In the genomic region with DNA sequence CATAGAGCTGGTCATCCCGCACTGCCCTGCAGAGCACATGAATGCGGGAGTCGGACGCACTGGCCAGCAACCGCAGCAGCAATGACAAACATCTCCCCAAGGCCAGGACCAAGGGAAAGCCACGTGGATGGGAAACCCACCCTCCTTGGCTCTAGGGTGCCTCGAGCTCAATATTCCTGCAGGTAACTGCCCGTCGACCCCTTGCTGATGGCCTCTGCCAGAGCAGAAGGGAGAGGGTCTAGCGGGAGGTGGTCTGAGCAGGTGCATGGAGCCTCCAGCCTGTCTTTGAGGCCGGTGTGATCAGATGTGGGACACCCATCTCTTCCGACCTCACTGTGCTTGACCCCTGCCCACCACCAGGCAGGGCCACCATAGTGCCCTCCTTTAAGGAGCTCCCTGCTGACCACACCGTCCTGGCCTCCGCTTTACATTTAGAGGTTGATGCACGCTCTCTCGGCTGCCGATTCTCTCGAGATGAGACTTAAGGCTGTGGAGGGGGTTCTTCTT, we compare ENCODE assay signal across 20 cellular contexts.
DNase-seq lines count a peak whose midpoint lies in the region; ATAC-seq and TF ChIP-seq lines count a peak whose summit lies in the region.
"Had no signal": no experiment of that assay in that cellular context is flagged by ENCODE, and none has a peak within 500 bp of the region (broad histone marks: within the 10 kb centered on the region; RNA-seq: fewer than 3 reads in every experiment).

No MANE protein-coding gene starts in this region.

- peaks cover 0 to 22% of the 10 kb centered on the region in 2 donors for H3K4me1 ChIP-seq in neuronal stem cell (ENCODE audit: control insufficient read depth in 2 of 2, insufficient read depth in 1 of 2, low read depth in 1 of 2, low read length in 2 of 2)
- H3K4me1 ChIP-seq: SJCRH30 had no signal

- H3K27ac Mint-ChIP-seq in chondrocyte (ENCODE audit: unreplicated experiment) (no peak overlapping the region), T-cell (no peak overlapping the region)
- H3K27ac Mint-ChIP-seq: CD4-positive, alpha-beta T cell had no signal

- no peaks in the 10 kb centered on the region for H3K79me1 ChIP-seq in neuronal stem cell (ENCODE audit: low read depth, low read length)

- no peak overlapping the region for H3K27ac ChIP-seq in neuronal stem cell (replicated peaks; ENCODE audit: low read length)
- H3K27ac ChIP-seq: BLaER1, SJCRH30 had no signal

- CTCF ChIA-PET in T-cell (lab: Charles Lee), result no interaction called here

- no peak overlapping the region for H2AFZ ChIP-seq in neuronal stem cell (ENCODE audit: low read length)

- peak overlapping the region; percentile 65 for H3K9ac ChIP-seq in neuronal stem cell (ENCODE audit: low read depth, low read length, poor library complexity)
- H3K9ac ChIP-seq: BLaER1 had no signal

- H3K9me3 Mint-ChIP-seq in chondrocyte (ENCODE audit: low read depth) (peaks cover 4% of the 10 kb centered on the region), T-cell (no peaks in the 10 kb centered on the region)
- H3K9me3 Mint-ChIP-seq: CD4-positive, alpha-beta T cell had no signal

- H2BK5ac ChIP-seq in neuronal stem cell (ENCODE audit: low read length), result peak overlapping the region; percentile 76

- H2AK5ac ChIP-seq in neuronal stem cell (ENCODE audit: low read depth, low read length), result peak overlapping the region; percentile 77

- no peak overlapping the region for H4K91ac ChIP-seq in neuronal stem cell (ENCODE audit: low read depth, low read length, poor library complexity)

- H3K27me3 Mint-ChIP-seq in chondrocyte (ENCODE audit: low read depth) (no peaks in the 10 kb centered on the region), T-cell (no peaks in the 10 kb centered on the region)
- H3K27me3 Mint-ChIP-seq: CD4-positive, alpha-beta T cell had no signal

- no peak overlapping the region for H3K4me2 ChIP-seq in neuronal stem cell (ENCODE audit: insufficient read depth, low read length, poor library complexity, severe bottlenecking)
- H3K4me2 ChIP-seq: BLaER1 had no signal

- peak; percentile 38 for DNase-seq in H7
- peak; percentile 72 for DNase-seq in chondrocyte (ENCODE audit: low spot score)
- no peak for DNase-seq in neuronal stem cell (ENCODE audit: low spot score)
- DNase-seq in ureter (ENCODE audit: low spot score), result peak; percentile 12
- DNase-seq in T-cell, result no peak
- DNase-seq: CD4-positive, alpha-beta T cell; COR-L47; DND-41; GOT3; Kasumi-1; NCI-H1694; NCI-H2081; NCI-H2171; NCI-H345; NCI-H524 treated with DMSO at 0.1 percent for 48 hours; OCI-M1; SJCRH30 had no signal

- no peaks in the 10 kb centered on the region for H3K4me1 Mint-ChIP-seq in chondrocyte (ENCODE audit: low read depth)
- no peaks in the 10 kb centered on the region for H3K4me1 Mint-ChIP-seq in T-cell

- H3K36me3 ChIP-seq in H7 (replicated peaks; ENCODE audit: control insufficient read depth, insufficient read depth, low read length), result no peaks in the 10 kb centered on the region
- H3K36me3 ChIP-seq in neuronal stem cell (replicated peaks in 1 of 2; ENCODE audit: control insufficient read depth in 2 of 2, insufficient read depth in 2 of 2, low read length in 2 of 2), result peaks cover 0 to 1% of the 10 kb centered on the region in 2 donors
- H3K36me3 ChIP-seq: BLaER1, SJCRH30 had no signal

- H3K4me3 ChIP-seq in H7 (ENCODE audit: insufficient read depth, low read depth, low read length), result no peak overlapping the region
- no peak overlapping the region for H3K4me3 ChIP-seq in neuronal stem cell (ENCODE audit: low read length in 2 of 2)
- H3K4me3 ChIP-seq: BLaER1, SJCRH30 had no signal

- TF ChIP-seq CTCF in chondrocyte (IDR thresholded peaks at IDR 0.05), result no peak

- no peak overlapping the region for H3K4ac ChIP-seq in neuronal stem cell (ENCODE audit: low read length)

- no CpG with 5 or more reads among the region's 18 CpGs for whole genome bisulfite sequencing in neuronal stem cell (ENCODE audit: extremely low coverage in 2 of 2, insufficient read length in 2 of 2, insufficient replicate concordance in 1 of 2), 2 donors

- H3K27me3 ChIP-seq in H7 (ENCODE audit: control insufficient read depth, insufficient read depth, low read length) (no peaks in the 10 kb centered on the region), neuronal stem cell (ENCODE audit: control insufficient read depth in 3 of 3, insufficient read depth in 3 of 3, low read depth in 1 of 3, low read length in 3 of 3) (no peaks in the 10 kb centered on the region)
- H3K27me3 ChIP-seq: BLaER1, SJCRH30 had no signal

- peak overlapping the region; percentile 96 for H2BK15ac ChIP-seq in neuronal stem cell (ENCODE audit: low read length)

- no peak overlapping the region for H3K23ac ChIP-seq in neuronal stem cell (ENCODE audit: low read depth, low read length, poor library complexity)

- no peak for ATAC-seq in GM21737 (IDR thresholded peaks at IDR 0.05; ENCODE audit: unreplicated experiment)
- no peak for ATAC-seq in T-cell (replicated peaks in 1 of 4)
- ATAC-seq in GM21390 (IDR thresholded peaks at IDR 0.05; ENCODE audit: unreplicated experiment), result no peak

- no peaks in the 10 kb centered on the region for H3K36me3 Mint-ChIP-seq in chondrocyte (ENCODE audit: low read depth)
- H3K36me3 Mint-ChIP-seq in T-cell, result no peaks in the 10 kb centered on the region

- H4K8ac ChIP-seq in neuronal stem cell (ENCODE audit: low read depth, low read length), result no peak overlapping the region

- H2BK120ac ChIP-seq in neuronal stem cell (ENCODE audit: low read depth, low read length), result no peak overlapping the region

- no peak overlapping the region for H2BK12ac ChIP-seq in neuronal stem cell (ENCODE audit: low read length)

- H3K9me3 ChIP-seq in neuronal stem cell (replicated peaks in 1 of 2; ENCODE audit: control insufficient read depth in 2 of 2, insufficient read depth in 1 of 2, low read depth in 1 of 2, low read length in 2 of 2), result no peaks in the 10 kb centered on the region
- H3K9me3 ChIP-seq: BLaER1, SJCRH30 had no signal

- peak overlapping the region; percentile 57 for H3K18ac ChIP-seq in neuronal stem cell (ENCODE audit: low read length)

- H3K4me3 Mint-ChIP-seq in chondrocyte (ENCODE audit: unreplicated experiment) (no peak overlapping the region), T-cell (no peak overlapping the region)
- H3K4me3 Mint-ChIP-seq: CD4-positive, alpha-beta T cell had no signal

- POLR2A ChIA-PET in T-cell (lab: Charles Lee), result no interaction called here

- no peak overlapping the region for H3K14ac ChIP-seq in neuronal stem cell (ENCODE audit: low read length)

Comparison
In these comparisons a context has a peak if more than half of its experiments do, and no peak if none do; other contexts are left out.
1. DNase-seq: peak in H7 (single experiment), chondrocyte (single experiment) and ureter (single experiment); none in neuronal stem cell (single experiment) and T-cell (0 of 34).